1 cellular context compared by ENCODE assay signal in the genomic region with DNA sequence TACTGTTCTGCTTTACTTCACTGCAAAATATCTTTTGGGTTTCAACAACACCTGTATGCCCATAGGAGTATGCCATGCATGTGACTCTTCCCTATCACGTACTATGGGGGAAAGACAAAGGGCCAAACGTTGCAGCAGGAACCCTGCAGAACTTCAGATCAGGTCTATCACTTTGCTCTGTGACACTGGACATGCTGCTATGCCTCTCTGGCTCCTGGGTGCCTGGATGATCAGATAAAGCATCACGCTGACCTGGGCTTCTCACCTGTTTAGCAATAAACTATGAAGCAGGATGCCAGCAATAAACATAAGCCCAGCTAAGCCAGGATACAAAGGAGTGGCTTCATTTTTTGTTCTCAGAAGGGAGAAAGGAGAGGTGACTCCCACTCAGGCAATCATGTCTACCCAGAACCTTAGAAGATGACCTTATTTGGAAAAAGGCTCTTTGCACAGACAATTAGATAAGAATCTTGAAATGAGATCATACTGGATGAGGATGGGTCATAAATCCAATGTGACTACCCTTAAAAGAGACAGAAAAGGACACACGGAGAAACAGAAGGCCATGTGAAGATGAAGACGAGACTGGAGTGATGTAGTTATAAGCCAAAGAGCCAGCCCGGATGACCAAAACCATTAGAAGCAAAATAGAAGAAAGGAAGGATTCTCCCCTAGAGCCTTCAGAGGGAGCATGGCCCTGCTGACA.
TF ChIP-seq lines count a peak whose summit lies in the region.

No MANE protein-coding gene starts in this region.

TF ChIP-seq in K562, 482 proteins besides CTCF, POLR2A, EP300 and RAD21 (continued from another document and continues in another):
- TF ChIP-seq, protein P1, sequence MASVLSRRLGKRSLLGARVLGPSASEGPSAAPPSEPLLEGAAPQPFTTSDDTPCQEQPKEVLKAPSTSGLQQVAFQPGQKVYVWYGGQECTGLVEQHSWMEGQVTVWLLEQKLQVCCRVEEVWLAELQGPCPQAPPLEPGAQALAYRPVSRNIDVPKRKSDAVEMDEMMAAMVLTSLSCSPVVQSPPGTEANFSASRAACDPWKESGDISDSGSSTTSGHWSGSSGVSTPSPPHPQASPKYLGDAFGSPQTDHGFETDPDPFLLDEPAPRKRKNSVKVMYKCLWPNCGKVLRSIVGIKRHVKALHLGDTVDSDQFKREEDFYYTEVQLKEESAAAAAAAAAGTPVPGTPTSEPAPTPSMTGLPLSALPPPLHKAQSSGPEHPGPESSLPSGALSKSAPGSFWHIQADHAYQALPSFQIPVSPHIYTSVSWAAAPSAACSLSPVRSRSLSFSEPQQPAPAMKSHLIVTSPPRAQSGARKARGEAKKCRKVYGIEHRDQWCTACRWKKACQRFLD (CRISPR knock-in tag; IDR thresholded peaks at IDR 0.05) = peak; percentile 90
- TF ChIP-seq, protein P2, sequence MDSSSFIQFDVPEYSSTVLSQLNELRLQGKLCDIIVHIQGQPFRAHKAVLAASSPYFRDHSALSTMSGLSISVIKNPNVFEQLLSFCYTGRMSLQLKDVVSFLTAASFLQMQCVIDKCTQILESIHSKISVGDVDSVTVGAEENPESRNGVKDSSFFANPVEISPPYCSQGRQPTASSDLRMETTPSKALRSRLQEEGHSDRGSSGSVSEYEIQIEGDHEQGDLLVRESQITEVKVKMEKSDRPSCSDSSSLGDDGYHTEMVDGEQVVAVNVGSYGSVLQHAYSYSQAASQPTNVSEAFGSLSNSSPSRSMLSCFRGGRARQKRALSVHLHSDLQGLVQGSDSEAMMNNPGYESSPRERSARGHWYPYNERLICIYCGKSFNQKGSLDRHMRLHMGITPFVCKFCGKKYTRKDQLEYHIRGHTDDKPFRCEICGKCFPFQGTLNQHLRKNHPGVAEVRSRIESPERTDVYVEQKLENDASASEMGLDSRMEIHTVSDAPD (CRISPR knock-in tag; IDR thresholded peaks at IDR 0.05) = no peak
- TF ChIP-seq, protein P3, sequence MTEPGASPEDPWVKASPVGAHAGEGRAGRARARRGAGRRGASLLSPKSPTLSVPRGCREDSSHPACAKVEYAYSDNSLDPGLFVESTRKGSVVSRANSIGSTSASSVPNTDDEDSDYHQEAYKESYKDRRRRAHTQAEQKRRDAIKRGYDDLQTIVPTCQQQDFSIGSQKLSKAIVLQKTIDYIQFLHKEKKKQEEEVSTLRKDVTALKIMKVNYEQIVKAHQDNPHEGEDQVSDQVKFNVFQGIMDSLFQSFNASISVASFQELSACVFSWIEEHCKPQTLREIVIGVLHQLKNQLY (CRISPR knock-in tag; conservative IDR thresholded peaks at IDR 0.05) = no peak
- no peak for TF ChIP-seq BDP1 (IDR thresholded peaks at IDR 0.05; ENCODE audit: insufficient read depth, insufficient read length)
- TF ChIP-seq, protein P4, sequence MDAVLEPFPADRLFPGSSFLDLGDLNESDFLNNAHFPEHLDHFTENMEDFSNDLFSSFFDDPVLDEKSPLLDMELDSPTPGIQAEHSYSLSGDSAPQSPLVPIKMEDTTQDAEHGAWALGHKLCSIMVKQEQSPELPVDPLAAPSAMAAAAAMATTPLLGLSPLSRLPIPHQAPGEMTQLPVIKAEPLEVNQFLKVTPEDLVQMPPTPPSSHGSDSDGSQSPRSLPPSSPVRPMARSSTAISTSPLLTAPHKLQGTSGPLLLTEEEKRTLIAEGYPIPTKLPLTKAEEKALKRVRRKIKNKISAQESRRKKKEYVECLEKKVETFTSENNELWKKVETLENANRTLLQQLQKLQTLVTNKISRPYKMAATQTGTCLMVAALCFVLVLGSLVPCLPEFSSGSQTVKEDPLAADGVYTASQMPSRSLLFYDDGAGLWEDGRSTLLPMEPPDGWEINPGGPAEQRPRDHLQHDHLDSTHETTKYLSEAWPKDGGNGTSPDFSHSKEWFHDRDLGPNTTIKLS (IDR thresholded peaks at IDR 0.05; ENCODE audit: borderline replicate concordance, low read depth) = no peak
- TF ChIP-seq, protein P5, sequence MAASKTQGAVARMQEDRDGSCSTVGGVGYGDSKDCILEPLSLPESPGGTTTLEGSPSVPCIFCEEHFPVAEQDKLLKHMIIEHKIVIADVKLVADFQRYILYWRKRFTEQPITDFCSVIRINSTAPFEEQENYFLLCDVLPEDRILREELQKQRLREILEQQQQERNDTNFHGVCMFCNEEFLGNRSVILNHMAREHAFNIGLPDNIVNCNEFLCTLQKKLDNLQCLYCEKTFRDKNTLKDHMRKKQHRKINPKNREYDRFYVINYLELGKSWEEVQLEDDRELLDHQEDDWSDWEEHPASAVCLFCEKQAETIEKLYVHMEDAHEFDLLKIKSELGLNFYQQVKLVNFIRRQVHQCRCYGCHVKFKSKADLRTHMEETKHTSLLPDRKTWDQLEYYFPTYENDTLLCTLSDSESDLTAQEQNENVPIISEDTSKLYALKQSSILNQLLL (CRISPR knock-in tag; IDR thresholded peaks at IDR 0.05; ENCODE audit: borderline replicate concordance) = no peak
- TF ChIP-seq MEIS2 (IDR thresholded peaks at IDR 0.05; ENCODE audit: partially characterized antibody) = peak; percentile 97
- TF ChIP-seq FOXA3 (CRISPR knock-in tag; conservative IDR thresholded peaks at IDR 0.05 in 1 of 2, IDR thresholded peaks at IDR 0.05 in 1 of 2) = no peak
- TF ChIP-seq ARHGAP35 (IDR thresholded peaks at IDR 0.05; ENCODE audit: partially characterized antibody) = no peak
- TF ChIP-seq ZNF507 (tag; conservative IDR thresholded peaks at IDR 0.05) = no peak
- no peak for TF ChIP-seq ZNF311 (CRISPR knock-in tag; IDR thresholded peaks at IDR 0.05)
- TF ChIP-seq ZNF274 (IDR thresholded peaks at IDR 0.05; ENCODE audit: borderline replicate concordance, low read depth, low read length) = no peak
- TF ChIP-seq, protein P6, sequence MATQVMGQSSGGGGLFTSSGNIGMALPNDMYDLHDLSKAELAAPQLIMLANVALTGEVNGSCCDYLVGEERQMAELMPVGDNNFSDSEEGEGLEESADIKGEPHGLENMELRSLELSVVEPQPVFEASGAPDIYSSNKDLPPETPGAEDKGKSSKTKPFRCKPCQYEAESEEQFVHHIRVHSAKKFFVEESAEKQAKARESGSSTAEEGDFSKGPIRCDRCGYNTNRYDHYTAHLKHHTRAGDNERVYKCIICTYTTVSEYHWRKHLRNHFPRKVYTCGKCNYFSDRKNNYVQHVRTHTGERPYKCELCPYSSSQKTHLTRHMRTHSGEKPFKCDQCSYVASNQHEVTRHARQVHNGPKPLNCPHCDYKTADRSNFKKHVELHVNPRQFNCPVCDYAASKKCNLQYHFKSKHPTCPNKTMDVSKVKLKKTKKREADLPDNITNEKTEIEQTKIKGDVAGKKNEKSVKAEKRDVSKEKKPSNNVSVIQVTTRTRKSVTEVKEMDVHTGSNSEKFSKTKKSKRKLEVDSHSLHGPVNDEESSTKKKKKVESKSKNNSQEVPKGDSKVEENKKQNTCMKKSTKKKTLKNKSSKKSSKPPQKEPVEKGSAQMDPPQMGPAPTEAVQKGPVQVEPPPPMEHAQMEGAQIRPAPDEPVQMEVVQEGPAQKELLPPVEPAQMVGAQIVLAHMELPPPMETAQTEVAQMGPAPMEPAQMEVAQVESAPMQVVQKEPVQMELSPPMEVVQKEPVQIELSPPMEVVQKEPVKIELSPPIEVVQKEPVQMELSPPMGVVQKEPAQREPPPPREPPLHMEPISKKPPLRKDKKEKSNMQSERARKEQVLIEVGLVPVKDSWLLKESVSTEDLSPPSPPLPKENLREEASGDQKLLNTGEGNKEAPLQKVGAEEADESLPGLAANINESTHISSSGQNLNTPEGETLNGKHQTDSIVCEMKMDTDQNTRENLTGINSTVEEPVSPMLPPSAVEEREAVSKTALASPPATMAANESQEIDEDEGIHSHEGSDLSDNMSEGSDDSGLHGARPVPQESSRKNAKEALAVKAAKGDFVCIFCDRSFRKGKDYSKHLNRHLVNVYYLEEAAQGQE (CRISPR knock-in tag; IDR thresholded peaks at IDR 0.05; ENCODE audit: low read depth) = no peak
- TF ChIP-seq, protein P7, sequence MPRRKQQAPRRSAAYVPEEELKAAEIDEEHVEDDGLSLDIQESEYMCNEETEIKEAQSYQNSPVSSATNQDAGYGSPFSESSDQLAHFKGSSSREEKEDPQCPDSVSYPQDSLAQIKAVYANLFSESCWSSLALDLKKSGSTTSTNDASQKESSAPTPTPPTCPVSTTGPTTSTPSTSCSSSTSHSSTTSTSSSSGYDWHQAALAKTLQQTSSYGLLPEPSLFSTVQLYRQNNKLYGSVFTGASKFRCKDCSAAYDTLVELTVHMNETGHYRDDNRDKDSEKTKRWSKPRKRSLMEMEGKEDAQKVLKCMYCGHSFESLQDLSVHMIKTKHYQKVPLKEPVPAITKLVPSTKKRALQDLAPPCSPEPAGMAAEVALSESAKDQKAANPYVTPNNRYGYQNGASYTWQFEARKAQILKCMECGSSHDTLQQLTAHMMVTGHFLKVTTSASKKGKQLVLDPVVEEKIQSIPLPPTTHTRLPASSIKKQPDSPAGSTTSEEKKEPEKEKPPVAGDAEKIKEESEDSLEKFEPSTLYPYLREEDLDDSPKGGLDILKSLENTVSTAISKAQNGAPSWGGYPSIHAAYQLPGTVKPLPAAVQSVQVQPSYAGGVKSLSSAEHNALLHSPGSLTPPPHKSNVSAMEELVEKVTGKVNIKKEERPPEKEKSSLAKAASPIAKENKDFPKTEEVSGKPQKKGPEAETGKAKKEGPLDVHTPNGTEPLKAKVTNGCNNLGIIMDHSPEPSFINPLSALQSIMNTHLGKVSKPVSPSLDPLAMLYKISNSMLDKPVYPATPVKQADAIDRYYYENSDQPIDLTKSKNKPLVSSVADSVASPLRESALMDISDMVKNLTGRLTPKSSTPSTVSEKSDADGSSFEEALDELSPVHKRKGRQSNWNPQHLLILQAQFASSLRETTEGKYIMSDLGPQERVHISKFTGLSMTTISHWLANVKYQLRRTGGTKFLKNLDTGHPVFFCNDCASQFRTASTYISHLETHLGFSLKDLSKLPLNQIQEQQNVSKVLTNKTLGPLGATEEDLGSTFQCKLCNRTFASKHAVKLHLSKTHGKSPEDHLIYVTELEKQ (CRISPR knock-in tag; IDR thresholded peaks at IDR 0.05) = no peak
- no peak for TF ChIP-seq HMG20A (CRISPR knock-in tag; conservative IDR thresholded peaks at IDR 0.05)
- no peak for TF ChIP-seq NCOA6 (IDR thresholded peaks at IDR 0.05)
- TF ChIP-seq TFAM (CRISPR knock-in tag; conservative IDR thresholded peaks at IDR 0.05) = no peak
- TF ChIP-seq ZNF133 (CRISPR knock-in tag; IDR thresholded peaks at IDR 0.05) = no peak
- TF ChIP-seq ZNF324 (CRISPR knock-in tag; IDR thresholded peaks at IDR 0.05) = no peak
- TF ChIP-seq, protein P8, sequence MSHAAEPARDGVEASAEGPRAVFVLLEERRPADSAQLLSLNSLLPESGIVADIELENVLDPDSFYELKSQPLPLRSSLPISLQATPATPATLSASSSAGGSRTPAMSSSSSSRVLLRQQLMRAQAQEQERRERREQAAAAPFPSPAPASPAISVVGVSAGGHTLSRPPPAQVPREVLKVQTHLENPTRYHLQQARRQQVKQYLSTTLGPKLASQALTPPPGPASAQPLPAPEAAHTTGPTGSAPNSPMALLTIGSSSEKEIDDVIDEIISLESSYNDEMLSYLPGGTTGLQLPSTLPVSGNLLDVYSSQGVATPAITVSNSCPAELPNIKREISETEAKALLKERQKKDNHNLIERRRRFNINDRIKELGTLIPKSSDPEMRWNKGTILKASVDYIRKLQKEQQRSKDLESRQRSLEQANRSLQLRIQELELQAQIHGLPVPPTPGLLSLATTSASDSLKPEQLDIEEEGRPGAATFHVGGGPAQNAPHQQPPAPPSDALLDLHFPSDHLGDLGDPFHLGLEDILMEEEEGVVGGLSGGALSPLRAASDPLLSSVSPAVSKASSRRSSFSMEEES (CRISPR knock-in tag; IDR thresholded peaks at IDR 0.05) = no peak
- TF ChIP-seq ZNF445 (CRISPR knock-in tag; IDR thresholded peaks at IDR 0.05; ENCODE audit: low read depth) = no peak
- TF ChIP-seq, protein P9, sequence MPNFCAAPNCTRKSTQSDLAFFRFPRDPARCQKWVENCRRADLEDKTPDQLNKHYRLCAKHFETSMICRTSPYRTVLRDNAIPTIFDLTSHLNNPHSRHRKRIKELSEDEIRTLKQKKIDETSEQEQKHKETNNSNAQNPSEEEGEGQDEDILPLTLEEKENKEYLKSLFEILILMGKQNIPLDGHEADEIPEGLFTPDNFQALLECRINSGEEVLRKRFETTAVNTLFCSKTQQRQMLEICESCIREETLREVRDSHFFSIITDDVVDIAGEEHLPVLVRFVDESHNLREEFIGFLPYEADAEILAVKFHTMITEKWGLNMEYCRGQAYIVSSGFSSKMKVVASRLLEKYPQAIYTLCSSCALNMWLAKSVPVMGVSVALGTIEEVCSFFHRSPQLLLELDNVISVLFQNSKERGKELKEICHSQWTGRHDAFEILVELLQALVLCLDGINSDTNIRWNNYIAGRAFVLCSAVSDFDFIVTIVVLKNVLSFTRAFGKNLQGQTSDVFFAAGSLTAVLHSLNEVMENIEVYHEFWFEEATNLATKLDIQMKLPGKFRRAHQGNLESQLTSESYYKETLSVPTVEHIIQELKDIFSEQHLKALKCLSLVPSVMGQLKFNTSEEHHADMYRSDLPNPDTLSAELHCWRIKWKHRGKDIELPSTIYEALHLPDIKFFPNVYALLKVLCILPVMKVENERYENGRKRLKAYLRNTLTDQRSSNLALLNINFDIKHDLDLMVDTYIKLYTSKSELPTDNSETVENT (CRISPR knock-in tag; IDR thresholded peaks at IDR 0.05) = no peak
- no peak for TF ChIP-seq XRCC4 (IDR thresholded peaks at IDR 0.05; ENCODE audit: extremely low read depth, insufficient read depth, insufficient read length)
- TF ChIP-seq, protein P10, sequence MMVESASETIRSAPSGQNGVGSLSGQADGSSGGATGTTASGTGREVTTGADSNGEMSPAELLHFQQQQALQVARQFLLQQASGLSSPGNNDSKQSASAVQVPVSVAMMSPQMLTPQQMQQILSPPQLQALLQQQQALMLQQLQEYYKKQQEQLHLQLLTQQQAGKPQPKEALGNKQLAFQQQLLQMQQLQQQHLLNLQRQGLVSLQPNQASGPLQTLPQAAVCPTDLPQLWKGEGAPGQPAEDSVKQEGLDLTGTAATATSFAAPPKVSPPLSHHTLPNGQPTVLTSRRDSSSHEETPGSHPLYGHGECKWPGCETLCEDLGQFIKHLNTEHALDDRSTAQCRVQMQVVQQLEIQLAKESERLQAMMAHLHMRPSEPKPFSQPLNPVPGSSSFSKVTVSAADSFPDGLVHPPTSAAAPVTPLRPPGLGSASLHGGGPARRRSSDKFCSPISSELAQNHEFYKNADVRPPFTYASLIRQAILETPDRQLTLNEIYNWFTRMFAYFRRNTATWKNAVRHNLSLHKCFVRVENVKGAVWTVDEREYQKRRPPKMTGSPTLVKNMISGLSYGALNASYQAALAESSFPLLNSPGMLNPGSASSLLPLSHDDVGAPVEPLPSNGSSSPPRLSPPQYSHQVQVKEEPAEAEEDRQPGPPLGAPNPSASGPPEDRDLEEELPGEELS (CRISPR knock-in tag; IDR thresholded peaks at IDR 0.05; ENCODE audit: borderline replicate concordance) = no peak
- TF ChIP-seq SOX6 (IDR thresholded peaks at IDR 0.05) = peak; percentile 67; the same call in 1 of the 2 replicates
- TF ChIP-seq KHSRP (IDR thresholded peaks at IDR 0.05) = no peak
- TF ChIP-seq, protein P11, sequence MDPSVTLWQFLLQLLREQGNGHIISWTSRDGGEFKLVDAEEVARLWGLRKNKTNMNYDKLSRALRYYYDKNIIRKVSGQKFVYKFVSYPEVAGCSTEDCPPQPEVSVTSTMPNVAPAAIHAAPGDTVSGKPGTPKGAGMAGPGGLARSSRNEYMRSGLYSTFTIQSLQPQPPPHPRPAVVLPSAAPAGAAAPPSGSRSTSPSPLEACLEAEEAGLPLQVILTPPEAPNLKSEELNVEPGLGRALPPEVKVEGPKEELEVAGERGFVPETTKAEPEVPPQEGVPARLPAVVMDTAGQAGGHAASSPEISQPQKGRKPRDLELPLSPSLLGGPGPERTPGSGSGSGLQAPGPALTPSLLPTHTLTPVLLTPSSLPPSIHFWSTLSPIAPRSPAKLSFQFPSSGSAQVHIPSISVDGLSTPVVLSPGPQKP (CRISPR knock-in tag; IDR thresholded peaks at IDR 0.05) = no peak
- TF ChIP-seq SRF (CRISPR knock-in tag; IDR thresholded peaks at IDR 0.05) = peak; percentile 91 to 98
- no peak for TF ChIP-seq BCL6 (CRISPR knock-in tag; IDR thresholded peaks at IDR 0.05)
- TF ChIP-seq POLR2H (tag; IDR thresholded peaks at IDR 0.05; ENCODE audit: low read depth) = no peak; the same call in 1 of the 2 replicates
- no peak for TF ChIP-seq PURB (CRISPR knock-in tag; IDR thresholded peaks at IDR 0.05; ENCODE audit: low read depth)
- TF ChIP-seq ZNF140 (CRISPR knock-in tag; IDR thresholded peaks at IDR 0.05) = no peak
- TF ChIP-seq SAP30 (IDR thresholded peaks at IDR 0.05; ENCODE audit: borderline replicate concordance, insufficient read depth, low read depth, low read length, poor library complexity, severe bottlenecking) = no peak
